In the genomic region with DNA sequence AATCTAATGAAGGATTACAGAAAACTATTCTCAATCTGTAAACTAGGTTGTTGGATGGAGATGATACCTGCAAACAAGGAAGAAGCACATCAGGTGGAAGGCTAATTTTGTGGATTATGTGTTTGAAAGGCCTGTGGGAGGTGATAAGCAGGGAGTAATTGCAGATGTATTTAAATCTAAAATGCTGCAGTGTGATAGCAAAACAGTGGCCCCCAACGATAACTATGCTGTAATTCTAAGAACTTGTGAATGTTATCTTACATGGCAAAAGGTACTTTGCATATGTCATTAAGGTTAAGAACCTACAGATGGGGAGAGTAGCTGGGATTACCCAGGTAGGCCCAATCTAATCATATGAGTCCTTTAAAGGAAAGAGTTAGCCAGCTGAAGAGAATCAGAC, we compare ENCODE assay signal across 20 cellular contexts.
"Had no signal": no experiment of that assay in that cellular context is flagged by ENCODE, and none has a peak within 500 bp of the region (broad histone marks: within the 10 kb centered on the region; RNA-seq: fewer than 3 reads in every experiment).

No MANE protein-coding gene starts in this region.

- DNase-seq: cortex of kidney; dorsolateral prefrontal cortex; effector memory CD8-positive, alpha-beta T cell; gastrocnemius medialis; heart right ventricle; hypothalamus; kidney glomerular epithelial cell; naive thymus-derived CD4-positive, alpha-beta T cell; posterior cingulate gyrus; small intestine; stimulated activated CD4-positive, alpha-beta T cell treated with anti-CD3 and anti-CD28 coated beads, Interleukin-12 subunit alpha, Interleukin-12 subunit beta, amount 100 ng/mL, for 4 hours; stimulated activated naive CD4-positive, alpha-beta T cell; stomach; substantia nigra; transverse colon had no signal

- ATAC-seq: effector memory CD8-positive, alpha-beta T cell; gastrocnemius medialis; heart right ventricle; naive thymus-derived CD4-positive, alpha-beta T cell had no signal

- H3K9me3 ChIP-seq: esophagus muscularis mucosa, gastrocnemius medialis, heart right ventricle, right atrium auricular region, stomach, thoracic aorta, transverse colon had no signal

- H3K4me3 Mint-ChIP-seq: effector memory CD8-positive, alpha-beta T cell; neural crest cell had no signal

- H3K9me3 Mint-ChIP-seq: effector memory CD8-positive, alpha-beta T cell; neural crest cell had no signal

- H3K36me3 ChIP-seq: esophagus muscularis mucosa, gastrocnemius medialis, heart right ventricle, right atrium auricular region, stomach, thoracic aorta, transverse colon had no signal

- H3K27me3 ChIP-seq: dorsolateral prefrontal cortex, esophagus muscularis mucosa, gastrocnemius medialis, heart right ventricle, right atrium auricular region, stomach, transverse colon had no signal

- H3K4me3 ChIP-seq: dorsolateral prefrontal cortex, esophagus muscularis mucosa, gastrocnemius medialis, heart right ventricle, right atrium auricular region, stomach, thoracic aorta, transverse colon had no signal

- H3K4me1 ChIP-seq: gastrocnemius medialis had no signal

- H3K27me3 Mint-ChIP-seq: effector memory CD8-positive, alpha-beta T cell; naive thymus-derived CD4-positive, alpha-beta T cell had no signal

- H3K27ac ChIP-seq: dorsolateral prefrontal cortex, epithelial cell of prostate, esophagus muscularis mucosa, gastrocnemius medialis, heart right ventricle, right atrium auricular region, stomach, thoracic aorta, transverse colon had no signal
